14 cellular contexts compared by ENCODE assay signal in the genomic region with DNA sequence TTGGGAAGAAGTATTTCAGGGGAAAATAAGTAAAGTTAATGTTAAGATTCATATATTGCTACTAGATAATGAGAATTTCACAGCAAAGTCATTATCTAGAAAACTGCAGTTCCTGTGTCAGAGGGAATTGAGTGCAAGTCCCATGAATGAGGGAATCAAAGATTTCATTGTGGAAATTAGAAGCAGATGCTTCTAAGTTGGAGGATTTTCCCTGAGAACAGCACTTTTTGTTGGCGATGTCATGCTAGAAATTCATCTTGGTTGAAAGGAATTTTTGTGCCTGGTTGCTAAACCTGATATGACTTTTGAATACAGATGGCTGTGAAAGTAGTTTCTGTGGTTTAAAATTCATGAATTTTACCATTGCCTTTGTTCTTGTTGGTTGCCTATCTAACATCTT. TPM values are rescaled to one million over a fixed set of nuclear protein-coding genes. Genes with fewer than 3 reads are reported as not detected.
DNase-seq lines count a peak whose midpoint lies in the region; ATAC-seq and TF ChIP-seq lines count a peak whose summit lies in the region.
"Had no signal": no experiment of that assay in that cellular context is flagged by ENCODE, and none has a peak within 500 bp of the region (broad histone marks: within the 10 kb centered on the region; RNA-seq: fewer than 3 reads in every experiment).

No MANE protein-coding gene starts in this region.

- TF ChIP-seq EP300 in gastroesophageal sphincter (IDR thresholded peaks at IDR 0.05), result no peak

- no peak for TF ChIP-seq POLR2A in gastroesophageal sphincter (IDR thresholded peaks at IDR 0.05)

- peaks cover 93% of the 10 kb centered on the region for H3F3A ChIP-seq in GM23248 (ENCODE audit: insufficient read depth)

- no peaks in the 10 kb centered on the region for H3K27me3 ChIP-seq in GM23248 (replicated peaks; ENCODE audit: insufficient read depth)
- no peaks in the 10 kb centered on the region for H3K27me3 ChIP-seq in gastroesophageal sphincter
- H3K27me3 ChIP-seq in rectal smooth muscle tissue (ENCODE audit: control insufficient read depth, insufficient read depth, low read length), result no peaks in the 10 kb centered on the region

- H3K9me2 ChIP-seq in GM23248 (ENCODE audit: insufficient read depth), result no peaks in the 10 kb centered on the region

- H4K20me1 ChIP-seq in GM23248 (ENCODE audit: insufficient read depth), result peaks cover 84% of the 10 kb centered on the region

- ATAC-seq in gastroesophageal sphincter (peak; percentile 34), HG03108 (IDR thresholded peaks at IDR 0.05; ENCODE audit: unreplicated experiment) (no peak), omental fat pad (ENCODE audit: low FRiP score) (no peak)
- ATAC-seq in stimulated activated effector memory CD8-positive, alpha-beta T cell treated with anti-CD3 and anti-CD28 coated beads, Interleukin-12 subunit alpha, Interleukin-12 subunit beta, amount 100 ng/mL, for 72 hours, result no peak

- H3K4me1 Mint-ChIP-seq in stimulated activated effector memory CD8-positive, alpha-beta T cell treated with anti-CD3 and anti-CD28 coated beads, Interleukin-12 subunit alpha, Interleukin-12 subunit beta, amount 100 ng/mL, for 72 hours, result peaks cover 6% of the 10 kb centered on the region
- H3K4me1 Mint-ChIP-seq: naive B cell had no signal

- 3 to 8% methylated on average over 1 of the region's 1 CpG for WGBS in GM23248 (ENCODE audit: low coverage in 1 of 2, low lambda C conversion rate in 2 of 2, missing lambda C conversion rate in 2 of 2), 2 experiments
- 73% methylated on average over 1 of the region's 1 CpG; no CpG with 5 or more reads in 1 of the 2 donors for WGBS in gastroesophageal sphincter (ENCODE audit: low coverage in 1 of 2), 2 donors

- H3K27ac Mint-ChIP-seq in stimulated activated effector memory CD8-positive, alpha-beta T cell treated with anti-CD3 and anti-CD28 coated beads, Interleukin-12 subunit alpha, Interleukin-12 subunit beta, amount 100 ng/mL, for 72 hours, result no peak overlapping the region
- H3K27ac Mint-ChIP-seq: activated naive CD4-positive, alpha-beta T cell treated with anti-CD3 and anti-CD28 coated beads, Interleukin-2, amount 50 U/mL, for 24 hours; naive B cell; T-helper 1 cell treated with Interleukin-12 subunit alpha and Interleukin-12 subunit beta and Interleukin-4 antibody, amounts not matched to agents 30 μg/mL and 1 μg/mL, for 36 hours had no signal

- peak overlapping the region; percentile 90 for H3K4me2 ChIP-seq in GM23248 (ENCODE audit: unreplicated experiment)

- H3K36me3 Mint-ChIP-seq in stimulated activated effector memory CD8-positive, alpha-beta T cell treated with anti-CD3 and anti-CD28 coated beads, Interleukin-12 subunit alpha, Interleukin-12 subunit beta, amount 100 ng/mL, for 72 hours, result no peaks in the 10 kb centered on the region
- H3K36me3 Mint-ChIP-seq: activated naive CD4-positive, alpha-beta T cell treated with anti-CD3 and anti-CD28 coated beads, Interleukin-2, amount 50 U/mL, for 24 hours; naive B cell had no signal

- H3K9ac ChIP-seq in GM23248, result peak overlapping the region; percentile 66
- H3K9ac ChIP-seq in rectal smooth muscle tissue (ENCODE audit: low read length), result no peak overlapping the region

- no peak overlapping the region for H3K4me3 Mint-ChIP-seq in stimulated activated effector memory CD8-positive, alpha-beta T cell treated with anti-CD3 and anti-CD28 coated beads, Interleukin-12 subunit alpha, Interleukin-12 subunit beta, amount 100 ng/mL, for 72 hours
- H3K4me3 Mint-ChIP-seq: activated naive CD4-positive, alpha-beta T cell treated with anti-CD3 and anti-CD28 coated beads, Interleukin-2, amount 50 U/mL, for 24 hours; H9; naive B cell; T-helper 1 cell treated with Interleukin-12 subunit alpha and Interleukin-12 subunit beta and Interleukin-4 antibody, amounts not matched to agents 30 μg/mL and 1 μg/mL, for 36 hours had no signal

- H3K4me3 ChIP-seq in GM23248 (peak overlapping the region; percentile 38), gastroesophageal sphincter (no peak overlapping the region), rectal smooth muscle tissue (ENCODE audit: low read length) (no peak overlapping the region)

- H3K9me3 ChIP-seq in GM23248 (ENCODE audit: low read depth), result no peaks in the 10 kb centered on the region
- no peaks in the 10 kb centered on the region for H3K9me3 ChIP-seq in gastroesophageal sphincter

- H3K36me3 ChIP-seq in GM23248 (ENCODE audit: low read depth) (peaks cover 65% of the 10 kb centered on the region), gastroesophageal sphincter (no peaks in the 10 kb centered on the region), rectal smooth muscle tissue (ENCODE audit: control insufficient read depth, insufficient read depth, low read length) (no peaks in the 10 kb centered on the region)

- peak; percentile 73 for DNase-seq in GM23248
- peak; percentile 62 for DNase-seq in astrocyte of the hippocampus (ENCODE audit: low read depth, low spot score)
- no peak for DNase-seq in AG08396 (ENCODE audit: low spot score)
- no peak for DNase-seq in stimulated activated effector memory CD8-positive, alpha-beta T cell treated with anti-CD3 and anti-CD28 coated beads, Interleukin-12 subunit alpha, Interleukin-12 subunit beta, amount 100 ng/mL, for 72 hours (ENCODE audit: low spot score in 2 of 2)
- no peak for DNase-seq in omental fat pad (ENCODE audit: low spot score)
- DNase-seq: COR-L47, H9, naive B cell, NCI-H2029 had no signal

- H3K27ac ChIP-seq in GM23248 (peak overlapping the region; percentile 81), gastroesophageal sphincter (peak overlapping the region in 3 of 4 donors; percentile 12 to 50 (median 36)), rectal smooth muscle tissue (ENCODE audit: low read depth, low read length) (peak overlapping the region; percentile 52)

- in situ Hi-C loops in GM23248 (cut with MboI), result no loop called here

- no peaks in the 10 kb centered on the region for H3K9me3 Mint-ChIP-seq in stimulated activated effector memory CD8-positive, alpha-beta T cell treated with anti-CD3 and anti-CD28 coated beads, Interleukin-12 subunit alpha, Interleukin-12 subunit beta, amount 100 ng/mL, for 72 hours
- H3K9me3 Mint-ChIP-seq: activated naive CD4-positive, alpha-beta T cell treated with anti-CD3 and anti-CD28 coated beads, Interleukin-2, amount 50 U/mL, for 24 hours; H9; naive B cell; T-helper 1 cell treated with Interleukin-12 subunit alpha and Interleukin-12 subunit beta and Interleukin-4 antibody, amounts not matched to agents 30 μg/mL and 1 μg/mL, for 36 hours had no signal

- no peak overlapping the region for H2AFZ ChIP-seq in GM23248

- H3K79me2 ChIP-seq in GM23248 (ENCODE audit: insufficient read depth), result peaks cover 100% of the 10 kb centered on the region

- H3K4me1 ChIP-seq in GM23248 (ENCODE audit: insufficient read depth) (peaks cover 98% of the 10 kb centered on the region), gastroesophageal sphincter (peaks cover 4 to 82% (median 12%) of the 10 kb centered on the region in 3 donors), rectal smooth muscle tissue (ENCODE audit: control insufficient read depth, insufficient read depth, low read length) (peaks cover 14% of the 10 kb centered on the region)

- TF ChIP-seq CTCF in gastroesophageal sphincter (IDR thresholded peaks at IDR 0.05) (no peak), omental fat pad (IDR thresholded peaks at IDR 0.05) (no peak)

RNA-seq across cellular contexts. Expression of gene FRMD6, which starts 25.6 kb away (rescaled TPM):
- 795 and 861 TPM in 2 replicates for total RNA-seq in GM23248 (2014; rRNA removed; shearing (Covaris generic))
- polyA plus RNA-seq in GM23248 (2016; fragmentation: Nextera tagmentation; extraction: Ambion mirVana), result 550 and 553 TPM in 2 replicates
- total RNA-seq in gastroesophageal sphincter (10 to 100 TPM; 42.5 to 68.6 (median 53.9) TPM), omental fat pad (10 to 100 TPM; 13.5 to 25.7 (median 19.3) TPM)

Comparison
In these comparisons a context has a peak if more than half of its experiments do, and no peak if none do; other contexts are left out.
1. DNase-seq: peak in GM23248 (single experiment) and astrocyte of the hippocampus (single experiment); none in AG08396 (single experiment), stimulated activated effector memory CD8-positive, alpha-beta T cell treated with anti-CD3 and anti-CD28 coated beads, Interleukin-12 subunit alpha, Interleukin-12 subunit beta, amount 100 ng/mL, for 72 hours (0 of 2) and omental fat pad (single experiment).
2. RNA of gene FRMD6, which starts 25.6 kb away (total RNA-seq): 795 to 861 TPM in GM23248; 42.5 to 68.6 TPM in gastroesophageal sphincter and 13.5 to 25.7 TPM in omental fat pad; every median in the first group is over 10 times any median in the second.
3. Peak in every context shown above with its lines, with median percentiles within 50 percentile points of each other: H3K27ac ChIP-seq.